7 cellular contexts compared by ENCODE assay signal in the genomic region with DNA sequence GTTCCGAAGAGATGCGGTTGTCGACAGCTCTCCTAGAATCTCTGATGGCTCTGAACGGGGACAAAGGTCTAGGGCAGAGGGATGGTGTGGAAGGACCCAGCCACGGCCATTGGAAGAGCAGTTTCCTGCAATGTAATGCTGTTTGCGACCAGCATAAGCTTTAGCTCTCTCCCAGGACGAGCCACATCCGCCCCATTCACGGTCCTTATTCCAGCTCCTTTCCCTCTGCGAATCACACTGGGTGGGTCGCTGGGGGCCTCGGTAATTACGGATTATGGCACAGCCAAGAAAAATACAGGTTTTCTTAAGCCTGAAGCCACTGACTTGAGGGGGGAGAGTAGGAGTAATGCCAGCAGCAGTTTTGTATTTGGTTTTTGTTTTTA. TPM values are rescaled to one million over a fixed set of nuclear protein-coding genes. Genes with fewer than 3 reads are reported as not detected.
DNase-seq lines count a peak whose midpoint lies in the region; ATAC-seq and TF ChIP-seq lines count a peak whose summit lies in the region.

No MANE protein-coding gene starts in this region.

- peaks cover 4% of the 10 kb centered on the region for H3K36me3 Mint-ChIP-seq in natural killer cell treated with Interleukin-12 subunit alpha and Interleukin-12 subunit beta and Interleukin-15 and Interleukin-18, amount 100 ng/mL, for 72 hours

- peaks cover 0 to 70% (median 40%) of the 10 kb centered on the region in 4 donors for H3K27me3 ChIP-seq in esophagus muscularis mucosa

- H3K27me3 Mint-ChIP-seq in natural killer cell treated with Interleukin-12 subunit alpha and Interleukin-12 subunit beta and Interleukin-15 and Interleukin-18, amount 100 ng/mL, for 72 hours, result no peaks in the 10 kb centered on the region

- H3K9me3 Mint-ChIP-seq in natural killer cell treated with Interleukin-12 subunit alpha and Interleukin-12 subunit beta and Interleukin-15 and Interleukin-18, amount 100 ng/mL, for 72 hours, result no peaks in the 10 kb centered on the region

- WGBS in esophagus muscularis mucosa, result 8% methylated on average over 12 of the region's 13 CpGs

- TF ChIP-seq CTCF in VCaP (conservative IDR thresholded peaks at IDR 0.05) (0 out of 2 replicates have a peak, but pooled peaks have one; percentile 2), esophagus muscularis mucosa (IDR thresholded peaks at IDR 0.05) (peak in 1 of 3 experiments; percentile 8)

- DNase-seq in HT-29 (ENCODE audit: low spot score) (peak; percentile 73), esophagus muscularis mucosa (ENCODE audit: extremely low spot score) (no peak), amygdala (lab: John Stamatoyannopoulos, UW) (no peak)
- no peak for DNase-seq in natural killer cell treated with Interleukin-12 subunit alpha and Interleukin-12 subunit beta and Interleukin-15 and Interleukin-18, amount 100 ng/mL, for 72 hours (ENCODE audit: low spot score)

- ATAC-seq in GM18498 (IDR thresholded peaks at IDR 0.05; ENCODE audit: unreplicated experiment), result peak; percentile 15
- peak; percentile 38 to 45 for ATAC-seq in natural killer cell treated with Interleukin-12 subunit alpha and Interleukin-12 subunit beta and Interleukin-15 and Interleukin-18, amount 100 ng/mL, for 72 hours
- ATAC-seq in HG02610 (IDR thresholded peaks at IDR 0.05; ENCODE audit: unreplicated experiment), result no peak

- H3K4me1 Mint-ChIP-seq in natural killer cell treated with Interleukin-12 subunit alpha and Interleukin-12 subunit beta and Interleukin-15 and Interleukin-18, amount 100 ng/mL, for 72 hours (ENCODE audit: low read depth in 2 of 2), result peaks cover 48 to 54% of the 10 kb centered on the region in 2 donors

- peak overlapping the region; percentile 85 for H3K27ac ChIP-seq in VCaP
- peak overlapping the region; percentile 78 to 90 (median 85) for H3K27ac ChIP-seq in esophagus muscularis mucosa (replicated peaks in 1 of 4)

- H3K9me3 ChIP-seq in esophagus muscularis mucosa, result no peaks in the 10 kb centered on the region

- peaks cover 6 to 24% (median 11%) of the 10 kb centered on the region in 4 donors for H3K4me1 ChIP-seq in esophagus muscularis mucosa

- H3K27ac Mint-ChIP-seq in natural killer cell treated with Interleukin-12 subunit alpha and Interleukin-12 subunit beta and Interleukin-15 and Interleukin-18, amount 100 ng/mL, for 72 hours, result peak overlapping the region; percentile 99 to 100

- H3K36me3 ChIP-seq in esophagus muscularis mucosa, result no peaks in the 10 kb centered on the region

- TF ChIP-seq EP300 in esophagus muscularis mucosa (IDR thresholded peaks at IDR 0.05), result no peak

- intact Hi-C loops in esophagus muscularis mucosa (cut with DNase I), result no loop called here

- no peak for TF ChIP-seq POLR2A in esophagus muscularis mucosa (IDR thresholded peaks at IDR 0.05; ENCODE audit: low read depth)

- peak overlapping the region; percentile 48 to 55 (median 52) for H3K4me3 ChIP-seq in esophagus muscularis mucosa

- H3K4me3 Mint-ChIP-seq in natural killer cell treated with Interleukin-12 subunit alpha and Interleukin-12 subunit beta and Interleukin-15 and Interleukin-18, amount 100 ng/mL, for 72 hours, result peak overlapping the region; percentile 98

RNA-seq across cellular contexts. Expression of a gene that starts 22.7 kb away (rescaled TPM):
- total RNA-seq in HT-29 (2014; rRNA removed; shearing (Covaris generic)), result 21.1 and 22.7 TPM in 2 replicates
- 1 to 10 TPM; 1.5 to 4.2 (median 2.0) TPM for total RNA-seq in esophagus muscularis mucosa
- 1 to 10 TPM; 4.8 to 6.9 TPM for total RNA-seq in natural killer cell treated with Interleukin-12 subunit alpha and Interleukin-12 subunit beta and Interleukin-15 and Interleukin-18, amount 100 ng/mL, for 72 hours
